Comparison of ENCODE assay signal across 8 cellular contexts in genomic region chr4:177250056-177250696, GRCh38. TPM values are rescaled to one million over a fixed set of nuclear protein-coding genes. Genes with fewer than 3 reads are reported as not detected.
A peak's percentile ranks its signal among the peaks of the same experiment; 100 is the strongest.
DNase-seq lines count a peak whose midpoint lies in the region; ATAC-seq, FAIRE-seq and TF ChIP-seq lines count a peak whose summit lies in the region.

No MANE protein-coding gene starts in this region.

- no peaks in the 10 kb centered on the region for H3K23me2 ChIP-seq in H1 (ENCODE audit: low read depth, low read length)

- no peak overlapping the region for H3K56ac ChIP-seq in H1 (replicated peaks; ENCODE audit: insufficient read length, low read depth, low read length)

- peak; percentile 100 for TF ChIP-seq RAD21 in H1 (IDR thresholded peaks at IDR 0.05 in 1 of 2, conservative IDR thresholded peaks at IDR 0.05 in 1 of 2; ENCODE audit: low read depth in 2 of 2, low read length in 2 of 2)

- CTCF ChIA-PET in H1 (lab: Charles Lee; ENCODE audit: partially characterized antibody) = interaction anchor here (0.6 to 4.3 kb wide), 65 partner anchors 9 to 558 kb away, joined by 3 to 67 read pairs (median 4); partner anchors contain the start of gene NEIL3

- no peak overlapping the region for H2BK12ac ChIP-seq in H1 (ENCODE audit: low read depth, low read length)

- H3K79me2 ChIP-seq in H1 (ENCODE audit: control insufficient read depth in 1 of 2, insufficient read depth in 2 of 2, low read length in 2 of 2) = no peaks in the 10 kb centered on the region

- no peak overlapping the region for H4K91ac ChIP-seq in H1 (replicated peaks; ENCODE audit: insufficient read length, low read length)

- H3K27ac ChIP-seq in H1 (ENCODE audit: low read depth, low read length) = no peak overlapping the region

- 16% methylated on average over 15 of the region's 15 CpGs; no CpG with 5 or more reads in 1 of the 2 experiments for WGBS in H1 (ENCODE audit: extremely low coverage in 1 of 2, insufficient coverage in 1 of 2, insufficient read length in 1 of 2, insufficient replicate concordance in 2 of 2, low coverage in 1 of 2, low lambda C conversion rate in 2 of 2, missing lambda C conversion rate in 1 of 2), 2 experiments

- no peak overlapping the region for H2BK5ac ChIP-seq in H1 (ENCODE audit: low read depth, low read length)

- no peak overlapping the region for H3K4me2 ChIP-seq in H1 (ENCODE audit: insufficient read depth in 1 of 2, low read depth in 2 of 2, low read length in 2 of 2)

- H2BK15ac ChIP-seq in H1 (ENCODE audit: low read length) = no peak overlapping the region

- TF ChIP-seq POLR2A in H1 (IDR thresholded peaks at IDR 0.05; ENCODE audit: control extremely low read depth in 1 of 2, low read depth in 2 of 2, low read length in 2 of 2) = no peak

- no peak overlapping the region for H2AK5ac ChIP-seq in H1 (ENCODE audit: low read depth, low read length)

- no peaks in the 10 kb centered on the region for H3K79me1 ChIP-seq in H1 (ENCODE audit: low read depth, low read length)

- no peaks in the 10 kb centered on the region; a peak in 1 of 7 replicates for H3K27me3 ChIP-seq in H1 (replicated peaks in 1 of 4; ENCODE audit: control insufficient read depth in 3 of 4, extremely low read depth in 1 of 4, insufficient read depth in 3 of 4, low read length in 3 of 4)

- TF ChIP-seq EP300 in H1 (IDR thresholded peaks at IDR 0.05; ENCODE audit: borderline replicate concordance in 1 of 2, low read depth in 2 of 2, low read length in 2 of 2) = no peak

- no peaks in the 10 kb centered on the region for H4K20me1 ChIP-seq in H1 (replicated peaks in 1 of 2; ENCODE audit: control insufficient read depth in 1 of 2, insufficient read depth in 2 of 2, low read length in 2 of 2)

- peak; percentile 89 for FAIRE-seq in H1 (lab: Jason Lieb, UNC)

- H3K9ac ChIP-seq in H1 (replicated peaks in 1 of 4; ENCODE audit: extremely low read depth in 1 of 4, low read depth in 3 of 4, low read length in 3 of 4) = no peak overlapping the region

- TF ChIP-seq CTCF in H1 (IDR thresholded peaks at IDR 0.05; ENCODE audit: control extremely low read depth in 1 of 3, insufficient read depth in 1 of 3, low read depth in 1 of 3, low read length in 3 of 3) (peak; percentile 98 to 99 (median 99)), mesothelial cell of epicardium (IDR thresholded peaks at IDR 0.05; ENCODE audit: unreplicated experiment) (peak; percentile 80)

- no peak overlapping the region for H3K18ac ChIP-seq in H1 (ENCODE audit: extremely low read depth, low read length)

- H3K4me3 ChIP-seq in H1 (ENCODE audit: extremely low read depth in 1 of 4, insufficient read depth in 2 of 4, low read depth in 3 of 4, low read length in 4 of 4) = no peak overlapping the region

- H3K27me3 Mint-ChIP-seq in mesothelial cell of epicardium (ENCODE audit: low read depth) = peaks cover 10% of the 10 kb centered on the region

- H3K23ac ChIP-seq in H1 (ENCODE audit: insufficient read length) = no peak overlapping the region

- no peaks in the 10 kb centered on the region for H3K36me3 ChIP-seq in H1 (ENCODE audit: control insufficient read depth in 2 of 4, insufficient read depth in 4 of 4, low read length in 3 of 4)

- peaks cover 15% of the 10 kb centered on the region for H3K4me1 Mint-ChIP-seq in mesothelial cell of epicardium

- no peaks in the 10 kb centered on the region for H3K9me3 Mint-ChIP-seq in mesothelial cell of epicardium

- H4K8ac ChIP-seq in H1 (ENCODE audit: extremely low read depth, insufficient read depth, low read length) = no peak overlapping the region

- H3K4me3 Mint-ChIP-seq in mesothelial cell of epicardium = no peak overlapping the region

- H3K36me3 Mint-ChIP-seq in mesothelial cell of epicardium = no peaks in the 10 kb centered on the region

- H2BK120ac ChIP-seq in H1 (replicated peaks; ENCODE audit: low read depth, low read length) = no peak overlapping the region

- no peak overlapping the region for H3K27ac Mint-ChIP-seq in mesothelial cell of epicardium

- H2AFZ ChIP-seq in H1 (ENCODE audit: low read length) = no peak overlapping the region

- POLR2A ChIA-PET in H1 (lab: Charles Lee; ENCODE audit: partially characterized antibody) = interaction anchor here (0.6 kb wide), 1 partner anchor 27 kb away, joined by 3 read pairs; no protein-coding TSS in a partner anchor

- H3K4me1 ChIP-seq in H1 (replicated peaks in 1 of 4; ENCODE audit: control insufficient read depth in 3 of 4, insufficient read depth in 4 of 4, low read length in 3 of 4) = 0 out of 7 replicates have a peak, but pooled peaks cover 0 to 2% (median 0%) of the 10 kb centered on the region in 4 experiments

- no peak overlapping the region for H3K4ac ChIP-seq in H1 (replicated peaks; ENCODE audit: insufficient read length, low read depth, low read length)

- no peak overlapping the region for H4K5ac ChIP-seq in H1 (ENCODE audit: insufficient read length, low read depth, low read length)

- DNase-seq in AML-193 (lab: John Stamatoyannopoulos, UW) (peak; percentile 76 to 78), NCI-H82 treated with DMSO at 0.1 percent for 48 hours (lab: John Stamatoyannopoulos, UW; ENCODE audit: unreplicated experiment) (peak; percentile 13), H1 (ENCODE audit: low read depth in 1 of 2, low spot score in 2 of 2) (peak; percentile 69 to 92), mesothelial cell of epicardium (ENCODE audit: low spot score in 2 of 2, unreplicated experiment in 2 of 2) (peak; percentile 48 to 87)
- DNase-seq in activated CD8-positive, alpha-beta memory T cell treated with anti-CD3 and anti-CD28 coated beads for 1 hour (ENCODE audit: extremely low read depth in 1 of 2, low read depth in 1 of 2) = peak; percentile 15 to 35
- DNase-seq in stimulated activated CD8-positive, alpha-beta memory T cell treated with anti-CD3 and anti-CD28 coated beads, Interleukin-4, amount 100 ng/mL, for 24 hours (ENCODE audit: low read depth) = peak; percentile 34

- H3K9me3 ChIP-seq in H1 (ENCODE audit: insufficient read depth in 2 of 2, low read depth in 1 of 2, low read length in 1 of 2) = no peaks in the 10 kb centered on the region

- ATAC-seq in GM18909 (IDR thresholded peaks at IDR 0.05; ENCODE audit: poor library complexity, unreplicated experiment) = peak; percentile 95
- peak; percentile 99 for ATAC-seq in HG03103 (IDR thresholded peaks at IDR 0.05; ENCODE audit: low read depth, unreplicated experiment)

- no peak overlapping the region for H2BK20ac ChIP-seq in H1 (ENCODE audit: low read length)

- no peak overlapping the region for H3K14ac ChIP-seq in H1 (ENCODE audit: insufficient read length)

TF ChIP-seq in H1, 55 proteins besides CTCF, POLR2A, EP300 and RAD21:
- TF ChIP-seq CEBPB (IDR thresholded peaks at IDR 0.05; ENCODE audit: low read depth, low read length) = no peak
- 0 out of 2 replicates have a peak, but pooled peaks have one; percentile 32 for TF ChIP-seq TEAD4 (IDR thresholded peaks at IDR 0.05; ENCODE audit: low read depth, low read length)

RNA-seq across cellular contexts. Expression of gene NEIL3, which starts 59.5 kb away (rescaled TPM):
- total RNA-seq in H1 (2021; fragmentation: NEBNext Ultra II Directional; extraction: Animal tissue kit (Norgen Biotek cat#: 25700)) = 10.8 and 11.0 TPM in 2 replicates
- 3.5 and 5.5 TPM in 2 replicates for polyA plus RNA-seq in H1 (2011; rRNA removed)
- 7.1 TPM for polyA plus RNA-seq in H1 (2011; cell fraction: cytosol; rRNA removed)
- 5.3 TPM for polyA plus RNA-seq in H1 (2011; cell fraction: nucleus; rRNA removed)
- polyA plus RNA-seq in H1 (2012, experiment 1 of 2) = 4.4 to 6.0 TPM (median 5.1 TPM) in 4 replicates
- 0.93 TPM for polyA plus RNA-seq in H1 (2012, experiment 2 of 2)
- polyA plus RNA-seq in H1 (2013, experiment 1 of 2) = 7.2 TPM
- polyA plus RNA-seq in H1 (2013, experiment 2 of 2) = 7.6 TPM
- 5.9 and 6.7 TPM in 2 replicates for polyA minus RNA-seq in H1 (2011; rRNA and poly(A)+ RNA removed)
- polyA minus RNA-seq in H1 (2011; cell fraction: cytosol; rRNA and poly(A)+ RNA removed) = 5.3 TPM
- polyA minus RNA-seq in H1 (2011; cell fraction: nucleus; rRNA and poly(A)+ RNA removed) = 17.2 TPM
- 5.6 to 6.2 TPM (median 5.9 TPM) in 3 replicates for total RNA-seq in mesothelial cell of epicardium

Comparison
In these comparisons a context has a peak if more than half of its experiments do, and no peak if none do; other contexts are left out.
1. DNase-seq: peak in every context shown above with its lines; median percentile 80 in H1; 77 in AML-193; 68 in mesothelial cell of epicardium; 34 in stimulated activated CD8-positive, alpha-beta memory T cell treated with anti-CD3 and anti-CD28 coated beads, Interleukin-4, amount 100 ng/mL, for 24 hours; 25 in activated CD8-positive, alpha-beta memory T cell treated with anti-CD3 and anti-CD28 coated beads for 1 hour; 13 in NCI-H82 treated with DMSO at 0.1 percent for 48 hours.